Comparison of ENCODE assay signal across 8 cellular contexts in the genomic region with DNA sequence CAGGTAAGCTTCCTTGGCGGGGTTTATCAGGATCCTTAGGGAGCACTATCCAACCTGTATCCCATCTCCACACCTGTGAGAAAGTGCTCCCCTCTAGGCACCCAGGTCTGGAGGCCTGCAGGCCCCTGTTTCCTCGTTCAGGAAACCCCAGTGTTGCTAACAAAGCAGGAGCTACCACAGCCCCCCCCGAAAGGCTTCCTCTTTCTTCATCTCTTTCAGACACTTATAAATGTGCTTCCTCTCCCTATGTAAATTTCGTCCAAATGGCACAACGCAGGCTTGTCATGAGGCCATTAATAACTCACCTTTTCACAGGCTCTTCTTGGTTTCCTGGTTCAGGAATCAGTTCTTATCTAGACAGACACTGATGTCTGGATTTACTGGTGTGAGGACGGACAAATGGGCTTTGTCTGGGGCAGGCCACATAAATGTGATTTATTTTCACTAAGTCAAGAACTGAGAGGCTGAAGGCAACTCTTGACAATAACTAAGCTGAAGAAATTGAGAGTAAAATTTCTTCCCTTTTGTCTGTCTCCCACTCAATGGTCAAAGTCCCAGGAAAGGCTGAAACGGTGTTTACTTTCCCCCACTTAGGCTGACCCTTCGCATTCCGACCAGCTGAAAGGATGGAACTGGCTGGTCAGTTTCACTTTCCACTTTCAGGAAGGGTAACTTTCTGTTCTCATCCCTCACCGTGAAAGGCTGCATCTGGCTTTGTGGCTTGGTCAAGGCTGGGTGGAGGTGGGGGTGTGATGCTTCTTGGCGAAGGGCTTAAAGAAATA. TPM values are rescaled to one million over a fixed set of nuclear protein-coding genes. Genes with fewer than 3 reads are reported as not detected.
A peak's percentile ranks its signal among the peaks of the same experiment; 100 is the strongest.
DNase-seq lines count a peak whose midpoint lies in the region; ATAC-seq and TF ChIP-seq lines count a peak whose summit lies in the region.

No MANE protein-coding gene starts in this region.

- peak; percentile 47 for ATAC-seq in GM21786 (IDR thresholded peaks at IDR 0.05; ENCODE audit: unreplicated experiment)

- H3K36me3 ChIP-seq in fibroblast of lung (ENCODE audit: control insufficient read depth, insufficient read depth, low read length) = no peaks in the 10 kb centered on the region
- H3K36me3 ChIP-seq in osteoblast (ENCODE audit: insufficient read depth, low read length) = no peaks in the 10 kb centered on the region
- H3K36me3 ChIP-seq in CD4-positive, alpha-beta memory T cell (ENCODE audit: insufficient read depth, low read length) = no peaks in the 10 kb centered on the region

- H3K9ac ChIP-seq in fibroblast of lung (ENCODE audit: insufficient read depth, low read length) = no peak overlapping the region

- peak overlapping the region in 2 of 7 donors; percentile 52 to 89 for H3K27ac Mint-ChIP-seq in CD4-positive, alpha-beta memory T cell

- H3K4me3 Mint-ChIP-seq in CD4-positive, alpha-beta memory T cell = no peak overlapping the region

- H3K4me1 ChIP-seq in fibroblast of lung (ENCODE audit: control insufficient read depth, extremely low read depth, insufficient read depth, low read length) (no peaks in the 10 kb centered on the region), osteoblast (ENCODE audit: insufficient read depth, low read length) (peaks cover 7% of the 10 kb centered on the region)
- H3K4me1 ChIP-seq in CD4-positive, alpha-beta memory T cell (ENCODE audit: insufficient read depth, low read length) = no peaks in the 10 kb centered on the region

- H3K4me3 ChIP-seq in fibroblast of lung (replicated peaks in 1 of 4; ENCODE audit: control extremely low read depth in 1 of 4, insufficient read depth in 1 of 4, low read depth in 3 of 4, low read length in 4 of 4) (no peak overlapping the region), osteoblast (ENCODE audit: insufficient read depth, low read length) (peak overlapping the region; percentile 46)
- no peak overlapping the region for H3K4me3 ChIP-seq in CD4-positive, alpha-beta memory T cell (ENCODE audit: low read length in 2 of 2)

- H3K9me3 Mint-ChIP-seq in CD4-positive, alpha-beta memory T cell = peaks cover 0 to 1% (median 0%) of the 10 kb centered on the region in 8 donors

- intact Hi-C loops in CD4-positive, alpha-beta memory T cell (cut with micrococcal nuclease) = no loop called here

- POLR2A ChIA-PET in CD4-positive, alpha-beta memory T cell (lab: Charles Lee; ENCODE audit: partially characterized antibody) = interaction anchor here (1.2 kb wide), 1 partner anchor 21 kb away, joined by 3 read pairs; no protein-coding TSS in a partner anchor

- peak overlapping the region; percentile 68 for H3K4me2 ChIP-seq in fibroblast of lung (ENCODE audit: extremely low read depth, insufficient read depth, low read length)
- H3K4me2 ChIP-seq in osteoblast (ENCODE audit: insufficient read depth, low read length) = peak overlapping the region; percentile 66

- H4K20me1 ChIP-seq in fibroblast of lung (ENCODE audit: control insufficient read depth, extremely low read depth, insufficient read depth, low read length) (no peaks in the 10 kb centered on the region), osteoblast (ENCODE audit: insufficient read depth, low read length) (no peaks in the 10 kb centered on the region)

- H3K4me1 Mint-ChIP-seq in CD4-positive, alpha-beta memory T cell = peaks cover 2 to 7% (median 4%) of the 10 kb centered on the region in 4 donors

- no peaks in the 10 kb centered on the region for H3K27me3 Mint-ChIP-seq in CD4-positive, alpha-beta memory T cell

- peak; percentile 27 for DNase-seq in Caki2 (ENCODE audit: low read depth)
- peak; percentile 89 to 94 for DNase-seq in NOMO-1 (lab: John Stamatoyannopoulos, UW; ENCODE audit: unreplicated experiment in 2 of 2)
- DNase-seq in fibroblast of lung (ENCODE audit: low read depth in 2 of 2) = peak; percentile 29 to 85
- peak; percentile 54 for DNase-seq in osteoblast (ENCODE audit: insufficient read length, low spot score, missing footprints)
- DNase-seq in CD4-positive, alpha-beta memory T cell = no peak
- no peak for DNase-seq in NCI-H1105 (lab: John Stamatoyannopoulos, UW)
- DNase-seq in NCI-H82 treated with DMSO at 0.1 percent for 48 hours (lab: John Stamatoyannopoulos, UW; ENCODE audit: unreplicated experiment) = no peak

- H3K79me2 ChIP-seq in fibroblast of lung (ENCODE audit: control insufficient read depth, insufficient read depth, low read length) (no peaks in the 10 kb centered on the region), osteoblast (ENCODE audit: insufficient read depth, low read length) (no peaks in the 10 kb centered on the region)

- H3K36me3 Mint-ChIP-seq in CD4-positive, alpha-beta memory T cell = no peaks in the 10 kb centered on the region

- H2AFZ ChIP-seq in fibroblast of lung (ENCODE audit: low read length) (no peak overlapping the region), osteoblast (ENCODE audit: low read length) (peak overlapping the region; percentile 71)

- no peak for TF ChIP-seq CTCF in fibroblast of lung (conservative IDR thresholded peaks at IDR 0.05 in 1 of 2, IDR thresholded peaks at IDR 0.05 in 1 of 2; ENCODE audit: low read depth in 1 of 2, low read length in 2 of 2)
- no peak for TF ChIP-seq CTCF in osteoblast (IDR thresholded peaks at IDR 0.05; ENCODE audit: extremely low read depth, low read depth, low read length)

- H3K9me3 ChIP-seq in fibroblast of lung (ENCODE audit: control insufficient read depth, insufficient read depth, low read depth, low read length) = no peaks in the 10 kb centered on the region
- no peaks in the 10 kb centered on the region for H3K9me3 ChIP-seq in osteoblast (ENCODE audit: low read depth, low read length)
- H3K9me3 ChIP-seq in CD4-positive, alpha-beta memory T cell (ENCODE audit: control insufficient read depth in 1 of 2, low read length in 2 of 2) = no peaks in the 10 kb centered on the region

- in situ Hi-C loops in Caki2 (cut with HindIII; ENCODE audit: low pct_unique_long_range_greater_than_20kb, low sequenced_read_pairs) = no loop called here

- H3K27me3 ChIP-seq in fibroblast of lung (ENCODE audit: control insufficient read depth, insufficient read depth, low read length) = no peaks in the 10 kb centered on the region
- no peaks in the 10 kb centered on the region for H3K27me3 ChIP-seq in osteoblast (ENCODE audit: insufficient read depth, low read length)
- H3K27me3 ChIP-seq in CD4-positive, alpha-beta memory T cell (ENCODE audit: insufficient read depth, low read length) = no peaks in the 10 kb centered on the region

- CTCF ChIA-PET in CD4-positive, alpha-beta memory T cell (lab: Charles Lee; ENCODE audit: partially characterized antibody) = interaction anchor here (1.5 kb wide), 1 partner anchor 9 kb away, joined by 4 read pairs; no protein-coding TSS in a partner anchor

- H3K27ac ChIP-seq in fibroblast of lung (ENCODE audit: insufficient read depth, low read length) (no peak overlapping the region), osteoblast (ENCODE audit: low read depth, low read length) (no peak overlapping the region)
- no peak overlapping the region for H3K27ac ChIP-seq in CD4-positive, alpha-beta memory T cell (ENCODE audit: low read depth, low read length)

RNA-seq across cellular contexts. Expression of gene PIK3AP1, which starts 46.8 kb away (rescaled TPM):
- total RNA-seq in Caki2 (2014; rRNA removed; shearing (Covaris generic); ENCODE audit: low replicate concordance) = 0.43 and 2.7 TPM in 2 replicates
- total RNA-seq in fibroblast of lung = 0.17 and 0.26 TPM in 2 replicates
- polyA plus RNA-seq in fibroblast of lung = 0.03 and 0.24 TPM in 2 replicates
- polyA plus RNA-seq in fibroblast of lung (2012) = 0.03 and 0.07 TPM in 2 replicates
- not detected in 2 replicates for polyA minus RNA-seq in fibroblast of lung (ENCODE audit: low replicate concordance)
- total RNA-seq in osteoblast = 0.36 and 0.88 TPM in 2 replicates
- total RNA-seq in CD4-positive, alpha-beta memory T cell = 1 to 10 TPM; 1.7 to 2.6 TPM
- polyA plus RNA-seq in CD4-positive, alpha-beta memory T cell = 1 to 10 TPM; 1.1 to 1.3 TPM

Comparison
In these comparisons a context has a peak if more than half of its experiments do, and no peak if none do; other contexts are left out.
1. DNase-seq: peak in Caki2 (single experiment), NOMO-1 (2 of 2), fibroblast of lung (2 of 2) and osteoblast (single experiment); none in CD4-positive, alpha-beta memory T cell (0 of 5), NCI-H1105 (single experiment) and NCI-H82 treated with DMSO at 0.1 percent for 48 hours (single experiment).